37 cellular contexts compared by ENCODE assay signal in genomic region chr9:133570681-133571080, GRCh38. TPM values are rescaled to one million over a fixed set of nuclear protein-coding genes. Genes with fewer than 3 reads are reported as not detected.
"Had no signal": no experiment of that assay in that cellular context is flagged by ENCODE, and none has a peak within 500 bp of the region (broad histone marks: within the 10 kb centered on the region; RNA-seq: fewer than 3 reads in every experiment).

No MANE protein-coding gene starts in this region.

- H3K9me3 Mint-ChIP-seq: activated CD4-positive, alpha-beta memory T cell treated with anti-CD3 and anti-CD28 coated beads, Interleukin-2, amount 10 ng/mL, durations not matched to agents 7 days and 5 days; activated CD4-positive, alpha-beta T cell treated with anti-CD3 and anti-CD28 coated beads, Interleukin-2, amount 10 ng/mL, durations not matched to agents 7 days and 5 days; activated T-cell treated with anti-CD3 and anti-CD28 coated beads, Interleukin-2, amount 50 U/mL, for 4 hours; activated T-helper 17 cell treated with anti-CD3 and anti-CD28 coated beads, Interleukin-2, amount 50 U/mL, for 72 hours; T-cell; T-helper 1 cell treated with Interleukin-12 subunit alpha and Interleukin-12 subunit beta and Interleukin-4 antibody, amounts not matched to agents 30 μg/mL and 1 μg/mL, for 36 hours; WTC11 had no signal

- H3K27me3 Mint-ChIP-seq: activated CD4-positive, alpha-beta memory T cell treated with anti-CD3 and anti-CD28 coated beads, Interleukin-2, amount 10 ng/mL, durations not matched to agents 7 days and 5 days; activated CD4-positive, alpha-beta T cell treated with anti-CD3 and anti-CD28 coated beads, Interleukin-2, amount 10 ng/mL, durations not matched to agents 7 days and 5 days; activated naive CD8-positive, alpha-beta T cell had no signal

- H3K27me3 ChIP-seq: cardiac muscle cell, colonic mucosa had no signal

- H3K27ac Mint-ChIP-seq: activated CD4-positive, alpha-beta memory T cell treated with anti-CD3 and anti-CD28 coated beads, Interleukin-2, amount 10 ng/mL, durations not matched to agents 7 days and 5 days; activated CD4-positive, alpha-beta T cell treated with anti-CD3 and anti-CD28 coated beads, Interleukin-2, amount 10 ng/mL, durations not matched to agents 7 days and 5 days; activated naive CD8-positive, alpha-beta T cell; activated T-helper 17 cell treated with anti-CD3 and anti-CD28 coated beads, Interleukin-2, amount 50 U/mL, for 72 hours; T-cell; T-helper 1 cell treated with Interleukin-12 subunit alpha and Interleukin-12 subunit beta and Interleukin-4 antibody, amounts not matched to agents 30 μg/mL and 1 μg/mL, for 36 hours; WTC11 had no signal

- H3K27ac ChIP-seq: cardiac muscle cell, colonic mucosa, epithelial cell of prostate, esophagus squamous epithelium, gastroesophageal sphincter had no signal

- H3K4me1 Mint-ChIP-seq: activated CD4-positive, alpha-beta memory T cell treated with anti-CD3 and anti-CD28 coated beads, Interleukin-2, amount 10 ng/mL, durations not matched to agents 7 days and 5 days; activated CD4-positive, alpha-beta T cell treated with anti-CD3 and anti-CD28 coated beads, Interleukin-2, amount 10 ng/mL, durations not matched to agents 7 days and 5 days; activated T-helper 17 cell treated with anti-CD3 and anti-CD28 coated beads, Interleukin-2, amount 50 U/mL, for 72 hours; T-cell had no signal

- DNase-seq: activated CD4-positive, alpha-beta memory T cell treated with anti-CD3 and anti-CD28 coated beads, Interleukin-2, amount 10 ng/mL, durations not matched to agents 7 days and 5 days; activated CD4-positive, alpha-beta T cell treated with anti-CD3 and anti-CD28 coated beads for 1 hour; activated CD4-positive, alpha-beta T cell treated with anti-CD3 and anti-CD28 coated beads for 4 hours; activated CD4-positive, alpha-beta T cell treated with anti-CD3 and anti-CD28 coated beads, Interleukin-2, amount 10 ng/mL, durations not matched to agents 7 days and 5 days; activated CD4-positive, alpha-beta T cell treated with anti-CD3 and anti-CD28 coated beads, Interleukin-2, amount 50 U/mL, for 4 hours; activated CD8-positive, alpha-beta memory T cell treated with anti-CD3 and anti-CD28 coated beads, Interleukin-2, amount 50 U/mL, for 48 hours; activated effector memory CD4-positive, alpha-beta T cell treated with Interleukin-2 at 50 U/mL for 16 hours; activated gamma-delta T cell treated with Interleukin-2 at 50 U/mL for 16 hours; activated naive CD4-positive, alpha-beta T cell treated with anti-CD3 and anti-CD28 coated beads, Interleukin-2, amount 50 U/mL, for 16 hours; activated naive CD4-positive, alpha-beta T cell treated with Interleukin-2 at 50 U/mL for 16 hours; activated T-cell treated with anti-CD3 and anti-CD28 coated beads, Interleukin-2, amount 50 U/mL, for 4 hours; amniotic stem cell; anterior cingulate cortex; central memory CD4-positive, alpha-beta T cell; colonic mucosa; effector CD8-positive, alpha-beta T cell; esophagus squamous epithelium; foreskin melanocyte; SW 1271; T-cell; T1000 had no signal

- H3K9me3 ChIP-seq: colonic mucosa, esophagus squamous epithelium, gastroesophageal sphincter had no signal

- H3K4me3 Mint-ChIP-seq: activated CD4-positive, alpha-beta memory T cell treated with anti-CD3 and anti-CD28 coated beads, Interleukin-2, amount 10 ng/mL, durations not matched to agents 7 days and 5 days; activated CD4-positive, alpha-beta T cell treated with anti-CD3 and anti-CD28 coated beads, Interleukin-2, amount 10 ng/mL, durations not matched to agents 7 days and 5 days; activated naive CD8-positive, alpha-beta T cell; activated T-cell treated with anti-CD3 and anti-CD28 coated beads, Interleukin-2, amount 50 U/mL, for 4 hours; activated T-helper 17 cell treated with anti-CD3 and anti-CD28 coated beads, Interleukin-2, amount 50 U/mL, for 72 hours; T-cell; T-helper 1 cell treated with Interleukin-12 subunit alpha and Interleukin-12 subunit beta and Interleukin-4 antibody, amounts not matched to agents 30 μg/mL and 1 μg/mL, for 36 hours; WTC11 had no signal

- H3K4me3 ChIP-seq: cardiac muscle cell, colonic mucosa, esophagus squamous epithelium, gastroesophageal sphincter had no signal

- H3K36me3 ChIP-seq: cardiac muscle cell, colonic mucosa, esophagus squamous epithelium, gastroesophageal sphincter had no signal

- H3K4me1 ChIP-seq: colonic mucosa had no signal

- H3K36me3 Mint-ChIP-seq: activated naive CD8-positive, alpha-beta T cell; T-cell; WTC11 had no signal

- ATAC-seq: activated T-cell treated with anti-CD3 and anti-CD28 coated beads, Interleukin-2, amount 50 U/mL, for 4 hours; activated T-helper 17 cell treated with anti-CD3 and anti-CD28 coated beads, Interleukin-2, amount 50 U/mL, for 72 hours; gastroesophageal sphincter; T-cell had no signal

RNA-seq across cellular contexts. Expression of gene ADAMTSL2, which starts 36.2 kb away (rescaled TPM):
- total RNA-seq: activated CD4-positive, alpha-beta memory T cell treated with anti-CD3 and anti-CD28 coated beads, Interleukin-2, amount 10 ng/mL, durations not matched to agents 7 days and 5 days; activated CD4-positive, alpha-beta T cell treated with anti-CD3 and anti-CD28 coated beads, Interleukin-2, amount 10 ng/mL, durations not matched to agents 7 days and 5 days; activated T-helper 17 cell treated with anti-CD3 and anti-CD28 coated beads, Interleukin-2, amount 50 U/mL, for 72 hours; endothelial cell of umbilical vein; glomerular endothelial cell; T-helper 2 cell treated with Interferon-gamma antibody and Interleukin-4, amounts not matched to agents 100 ng/mL and 5 ng/mL, for 36 hours had no signal
- polyA plus RNA-seq: endothelial cell of umbilical vein had no signal

RNA-seq across cellular contexts. Expression of gene FAM163B, which starts 38.5 kb away (rescaled TPM):
- total RNA-seq: activated CD4-positive, alpha-beta memory T cell treated with anti-CD3 and anti-CD28 coated beads, Interleukin-2, amount 10 ng/mL, durations not matched to agents 7 days and 5 days; activated CD4-positive, alpha-beta T cell treated with anti-CD3 and anti-CD28 coated beads, Interleukin-2, amount 10 ng/mL, durations not matched to agents 7 days and 5 days; activated T-cell treated with anti-CD3 and anti-CD28 coated beads, Interleukin-2, amount 50 U/mL, for 4 hours; activated T-helper 17 cell treated with anti-CD3 and anti-CD28 coated beads, Interleukin-2, amount 50 U/mL, for 72 hours; astrocyte; dermis microvascular lymphatic vessel endothelial cell; endothelial cell of umbilical vein; esophagus squamous epithelium; fibroblast of lung; fibroblast of villous mesenchyme; gastroesophageal sphincter; glomerular endothelial cell; T-cell; T-helper 2 cell treated with Interferon-gamma antibody and Interleukin-4, amounts not matched to agents 100 ng/mL and 5 ng/mL, for 36 hours had no signal
- polyA plus RNA-seq: adipose tissue, cardiac muscle cell, endothelial cell of umbilical vein, esophagus, fibroblast of lung had no signal

RNA-seq across cellular contexts. Expression of gene MYMK, which starts 45.9 kb away (rescaled TPM):
- total RNA-seq: activated CD4-positive, alpha-beta memory T cell treated with anti-CD3 and anti-CD28 coated beads, Interleukin-2, amount 10 ng/mL, durations not matched to agents 7 days and 5 days; activated CD4-positive, alpha-beta T cell treated with anti-CD3 and anti-CD28 coated beads, Interleukin-2, amount 10 ng/mL, durations not matched to agents 7 days and 5 days; activated T-cell treated with anti-CD3 and anti-CD28 coated beads, Interleukin-2, amount 50 U/mL, for 4 hours; activated T-helper 17 cell treated with anti-CD3 and anti-CD28 coated beads, Interleukin-2, amount 50 U/mL, for 72 hours; astrocyte; cardiac muscle cell; colonic mucosa; dermis microvascular lymphatic vessel endothelial cell; endothelial cell of umbilical vein; esophagus squamous epithelium; fibroblast of lung; fibroblast of villous mesenchyme; gastroesophageal sphincter; glomerular endothelial cell; T-cell; T-helper 2 cell treated with Interferon-gamma antibody and Interleukin-4, amounts not matched to agents 100 ng/mL and 5 ng/mL, for 36 hours; WTC11 had no signal
- polyA plus RNA-seq: adipose tissue, cardiac muscle cell, endothelial cell of umbilical vein, esophagus, fibroblast of lung had no signal
